ENCODE assay signal across 14 cellular contexts in genomic region chr2:70668432-70668831, GRCh38.
"Had no signal": no experiment of that assay in that cellular context is flagged by ENCODE, and none has a peak within 500 bp of the region (broad histone marks: within the 10 kb centered on the region; RNA-seq: fewer than 3 reads in every experiment).

No MANE protein-coding gene starts in this region.

- H3K27me3 Mint-ChIP-seq: activated naive CD8-positive, alpha-beta T cell treated with anti-CD3 and anti-CD28 coated beads, Interleukin-2, amount 10 ng/mL, durations not matched to agents 7 days and 5 days; stimulated activated memory B cell treated with anti-CD40 and anti-IgM and Interleukin-4, amounts not matched to agents 10 μg/mL and 1 μg/mL and 100 μg/mL, for 72 hours; T-helper 17 cell had no signal

- H3K4me3 Mint-ChIP-seq: activated naive CD8-positive, alpha-beta T cell treated with anti-CD3 and anti-CD28 coated beads, Interleukin-2, amount 10 ng/mL, durations not matched to agents 7 days and 5 days; activated T-helper 1 cell treated with anti-CD3 and anti-CD28 coated beads, Interleukin-12 subunit alpha, Interleukin-12 subunit beta, Interleukin-2, Interleukin-4 antibody, amounts not matched to agents 30 ng/mL and 10 ng/mL and 1 ng/mL, durations not matched to agents 14 hours and 24 hours and 36 hours; stimulated activated memory B cell treated with anti-CD40 and anti-IgM and Interleukin-4, amounts not matched to agents 10 μg/mL and 1 μg/mL and 100 μg/mL, for 72 hours; T-helper 17 cell had no signal

- H3K36me3 ChIP-seq: brain microvascular endothelial cell had no signal

- DNase-seq: activated CD4-positive, alpha-beta T cell treated with anti-CD3 and anti-CD28 coated beads, Interleukin-2, amount 50 U/mL, for 48 hours; activated naive CD8-positive, alpha-beta T cell treated with anti-CD3 and anti-CD28 coated beads, Interleukin-2, amount 10 ng/mL, durations not matched to agents 7 days and 5 days; brain microvascular endothelial cell; dermis blood vessel endothelial cell; kidney glomerular epithelial cell; left ventricle myocardium superior; mesendoderm; stimulated activated CD4-positive, alpha-beta T cell treated with anti-CD3 and anti-CD28 coated beads, Interleukin-12 subunit alpha, Interleukin-12 subunit beta, amount 100 ng/mL, for 4 hours; stimulated activated CD4-positive, alpha-beta T cell treated with anti-CD3 and anti-CD28 coated beads, Interleukin-2, amount 100 ng/mL, for 24 hours; T-helper 17 cell; trophoblast cell; WERI-Rb-1 had no signal

- H3K27ac ChIP-seq: brain microvascular endothelial cell, WERI-Rb-1 had no signal

- H3K27me3 ChIP-seq: brain microvascular endothelial cell had no signal

- H3K9me3 Mint-ChIP-seq: activated T-helper 1 cell treated with anti-CD3 and anti-CD28 coated beads, Interleukin-12 subunit alpha, Interleukin-12 subunit beta, Interleukin-2, Interleukin-4 antibody, amounts not matched to agents 30 ng/mL and 10 ng/mL and 1 ng/mL, durations not matched to agents 14 hours and 24 hours and 36 hours had no signal

- H3K27ac Mint-ChIP-seq: activated naive CD8-positive, alpha-beta T cell treated with anti-CD3 and anti-CD28 coated beads, Interleukin-2, amount 10 ng/mL, durations not matched to agents 7 days and 5 days; activated T-helper 1 cell treated with anti-CD3 and anti-CD28 coated beads, Interleukin-12 subunit alpha, Interleukin-12 subunit beta, Interleukin-2, Interleukin-4 antibody, amounts not matched to agents 30 ng/mL and 10 ng/mL and 1 ng/mL, durations not matched to agents 14 hours and 24 hours and 36 hours; stimulated activated memory B cell treated with anti-CD40 and anti-IgM and Interleukin-4, amounts not matched to agents 10 μg/mL and 1 μg/mL and 100 μg/mL, for 72 hours; T-helper 17 cell had no signal

- ATAC-seq: left ventricle myocardium superior; stimulated activated memory B cell treated with anti-CD40 and anti-IgM and Interleukin-4, amounts not matched to agents 10 μg/mL and 1 μg/mL and 100 μg/mL, for 72 hours; T-helper 17 cell had no signal
